Comparison of ENCODE assay signal across 20 cellular contexts in the genomic region with DNA sequence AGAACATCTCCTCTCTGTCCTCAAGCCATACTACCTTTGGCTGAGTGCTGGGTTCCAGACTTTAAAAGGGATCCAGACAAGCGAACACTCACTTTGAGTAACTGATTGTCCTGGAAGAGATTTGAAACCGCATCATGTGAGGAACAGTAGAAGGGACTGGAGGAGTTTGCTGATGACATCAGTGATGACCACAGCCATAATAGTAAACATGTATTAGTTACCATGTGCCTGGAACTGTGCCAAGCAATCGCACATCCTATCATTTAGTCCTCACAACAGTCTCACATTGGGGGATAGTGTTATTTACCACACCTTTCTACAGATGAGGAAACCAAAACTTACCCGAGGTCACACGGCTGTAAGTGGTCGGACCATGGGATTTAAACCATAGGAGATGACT.
"Had no signal": no experiment of that assay in that cellular context is flagged by ENCODE, and none has a peak within 500 bp of the region (broad histone marks: within the 10 kb centered on the region; RNA-seq: fewer than 3 reads in every experiment).

No MANE protein-coding gene starts in this region.

- H3K36me3 Mint-ChIP-seq: natural killer cell treated with Interleukin-12 subunit alpha and Interleukin-12 subunit beta and Interleukin-15 and Interleukin-18, amount 100 ng/mL, for 72 hours had no signal

- H3K4me1 Mint-ChIP-seq: neural progenitor cell had no signal

- ATAC-seq: left colon had no signal

- H3K9me3 ChIP-seq: esophagus squamous epithelium, pancreas had no signal

- H3K4me3 ChIP-seq: esophagus squamous epithelium, heart left ventricle, lung, neural progenitor cell, pancreas had no signal

- H3K36me3 ChIP-seq: esophagus squamous epithelium, heart left ventricle, neural progenitor cell, pancreas had no signal

- H3K9ac ChIP-seq: neural progenitor cell had no signal

- H3K27me3 Mint-ChIP-seq: natural killer cell treated with Interleukin-12 subunit alpha and Interleukin-12 subunit beta and Interleukin-15 and Interleukin-18, amount 100 ng/mL, for 72 hours had no signal

- H3K27ac ChIP-seq: esophagus squamous epithelium, neural progenitor cell, pancreas had no signal

- H3K4me3 Mint-ChIP-seq: natural killer cell treated with Interleukin-12 subunit alpha and Interleukin-12 subunit beta and Interleukin-15 and Interleukin-18, amount 100 ng/mL, for 72 hours; neural progenitor cell had no signal

- H3K4me2 ChIP-seq: neural progenitor cell had no signal

- H2AFZ ChIP-seq: neural progenitor cell had no signal

- H3K27me3 ChIP-seq: esophagus squamous epithelium, heart left ventricle, neural progenitor cell, pancreas had no signal

- H3K27ac Mint-ChIP-seq: natural killer cell treated with Interleukin-12 subunit alpha and Interleukin-12 subunit beta and Interleukin-15 and Interleukin-18, amount 100 ng/mL, for 72 hours; neural progenitor cell; progenitor cell of endocrine pancreas had no signal

- H3K9me3 Mint-ChIP-seq: natural killer cell treated with Interleukin-12 subunit alpha and Interleukin-12 subunit beta and Interleukin-15 and Interleukin-18, amount 100 ng/mL, for 72 hours; neural progenitor cell had no signal

- DNase-seq: dermis blood vessel endothelial cell; esophagus squamous epithelium; foreskin melanocyte; heart left ventricle; hippocampal formation; left colon; left ventricle myocardium superior; mesenchymal stem cell; midbrain; nucleus accumbens; pancreas; right cardiac atrium; small intestine; stimulated activated CD4-positive, alpha-beta T cell treated with anti-CD3 and anti-CD28 coated beads, Interleukin-2, amount 100 ng/mL, for 48 hours; stimulated activated naive CD4-positive, alpha-beta T cell treated with Interleukin-2 at 50 U/mL for 16 hours; trophoblast cell had no signal

- H3K4me1 ChIP-seq: neural progenitor cell, pancreas had no signal
